Comparison of ENCODE assay signal across 9 cellular contexts in the genomic region with DNA sequence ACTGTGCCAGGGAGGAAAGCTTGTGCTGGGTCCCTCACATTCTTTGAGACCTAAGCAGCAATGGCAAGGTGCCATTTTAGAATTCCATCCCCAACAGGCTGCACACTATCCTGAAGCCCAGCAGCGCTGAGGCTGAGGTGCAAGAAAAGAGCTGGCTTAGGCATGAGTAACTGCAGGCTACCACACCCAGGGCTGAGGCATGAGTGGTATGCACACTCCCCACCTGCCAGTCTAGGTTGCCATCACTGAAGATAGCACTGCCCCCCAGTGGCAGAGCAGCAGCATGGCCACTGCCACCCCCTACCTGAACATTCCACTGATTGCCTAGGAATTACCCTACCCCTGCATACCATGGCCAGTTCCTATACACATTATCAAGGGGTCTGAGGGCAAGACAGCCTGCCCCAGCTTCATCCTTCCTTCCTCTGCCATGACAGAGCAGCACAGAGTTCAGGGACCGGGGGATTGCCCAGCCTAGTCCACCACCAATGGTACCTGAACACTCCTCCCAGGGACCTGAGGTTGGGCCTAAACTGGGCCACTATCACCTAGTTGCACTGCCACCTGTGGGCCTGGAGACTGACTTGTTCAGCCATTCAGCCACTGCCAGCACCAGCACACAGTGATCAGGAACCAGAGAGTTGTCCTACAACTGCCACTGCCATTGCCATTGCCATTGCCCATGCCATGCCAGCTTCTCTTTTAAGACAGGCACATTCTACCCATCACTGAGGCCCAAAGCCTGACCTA.
DNase-seq lines count a peak whose midpoint lies in the region; FAIRE-seq and TF ChIP-seq lines count a peak whose summit lies in the region.
"Had no signal": no experiment of that assay in that cellular context is flagged by ENCODE, and none has a peak within 500 bp of the region (broad histone marks: within the 10 kb centered on the region; RNA-seq: fewer than 3 reads in every experiment).

No MANE protein-coding gene starts in this region.

- POLR2A ChIA-PET in CD8-positive, alpha-beta memory T cell (lab: Charles Lee) = no interaction called here

- intact Hi-C loops in activated naive CD4-positive, alpha-beta T cell treated with anti-CD3 and anti-CD28 coated beads for 36 hours (cut with micrococcal nuclease) = loop anchor here (10.0 kb wide), 1 partner anchor 301 kb away; no protein-coding TSS in a partner anchor
- intact Hi-C loops in stomach (cut with DNase I; ENCODE audit: low total_unique reads) = no loop called here

- H3K4me3 ChIP-seq in Jurkat, Clone E6-1 (ENCODE audit: low read length) = no peak overlapping the region
- no peak overlapping the region for H3K4me3 ChIP-seq in WERI-Rb-1 (ENCODE audit: low read depth, low read length)
- no peak overlapping the region for H3K4me3 ChIP-seq in stomach
- no peak overlapping the region for H3K4me3 ChIP-seq in CD8-positive, alpha-beta memory T cell (ENCODE audit: low read length)

- 46 to 75% (median 58%) methylated on average over 1 to 2 of the region's 2 CpGs for WGBS in stomach, 5 donors

- H3K27ac ChIP-seq in WERI-Rb-1 = no peak overlapping the region
- H3K27ac ChIP-seq in stomach = no peak overlapping the region
- H3K27ac ChIP-seq in CD8-positive, alpha-beta memory T cell (ENCODE audit: low read depth, low read length) = no peak overlapping the region

- no peaks in the 10 kb centered on the region for H3K27me3 ChIP-seq in WERI-Rb-1 (ENCODE audit: insufficient read depth, low read depth, severe bottlenecking)
- no peaks in the 10 kb centered on the region for H3K27me3 ChIP-seq in stomach
- H3K27me3 ChIP-seq in CD8-positive, alpha-beta memory T cell (ENCODE audit: insufficient read depth, low read length, poor library complexity, severe bottlenecking) = no peaks in the 10 kb centered on the region

- DNase-seq in activated naive CD4-positive, alpha-beta T cell treated with anti-CD3 and anti-CD28 coated beads for 36 hours = peak; percentile 53
- no peak for DNase-seq in activated naive CD4-positive, alpha-beta T cell treated with Interleukin-2 at 50 U/mL for 16 hours
- DNase-seq in H54 (ENCODE audit: insufficient read length, low spot score) (peak; percentile 69), WERI-Rb-1 (peak; percentile 65), iPS-NIHi11 (ENCODE audit: low spot score) (peak; percentile 81), stomach (peak; percentile 50)
- peak; percentile 75 for DNase-seq in Jurkat, Clone E6-1 (ENCODE audit: low read depth, low spot score)
- no peak for DNase-seq in CD8-positive, alpha-beta memory T cell

- no peaks in the 10 kb centered on the region for H3K9me3 ChIP-seq in WERI-Rb-1 (ENCODE audit: severe bottlenecking)
- H3K9me3 ChIP-seq in stomach = peaks cover 0 to 17% (median 9%) of the 10 kb centered on the region in 4 donors
- no peaks in the 10 kb centered on the region for H3K9me3 ChIP-seq in CD8-positive, alpha-beta memory T cell (ENCODE audit: low read length)

- TF ChIP-seq POLR2A in H54 (IDR thresholded peaks at IDR 0.05; ENCODE audit: low read depth, low read length) = no peak
- TF ChIP-seq POLR2A in stomach (IDR thresholded peaks at IDR 0.05) = no peak

- H3K36me3 ChIP-seq in WERI-Rb-1 (no peaks in the 10 kb centered on the region), stomach (no peaks in the 10 kb centered on the region)
- H3K36me3 ChIP-seq in CD8-positive, alpha-beta memory T cell (ENCODE audit: insufficient read depth, low read length) = no peaks in the 10 kb centered on the region

- H3K27me3 Mint-ChIP-seq in activated naive CD4-positive, alpha-beta T cell treated with anti-CD3 and anti-CD28 coated beads for 36 hours (ENCODE audit: low read depth) = no peaks in the 10 kb centered on the region
- H3K27me3 Mint-ChIP-seq in CD8-positive, alpha-beta memory T cell = peaks cover 0 to 12% of the 10 kb centered on the region in 2 donors

- FAIRE-seq in H54 (lab: Jason Lieb, UNC) = peak; percentile 100
- FAIRE-seq: islet of Langerhans had no signal

- peaks cover 3% of the 10 kb centered on the region for H3K36me3 Mint-ChIP-seq in activated naive CD4-positive, alpha-beta T cell treated with anti-CD3 and anti-CD28 coated beads for 36 hours (ENCODE audit: low read depth)
- peaks cover 0 to 17% (median 0%) of the 10 kb centered on the region in 3 donors for H3K36me3 Mint-ChIP-seq in CD8-positive, alpha-beta memory T cell

- H3K4me1 ChIP-seq in stomach = no peaks in the 10 kb centered on the region
- no peaks in the 10 kb centered on the region for H3K4me1 ChIP-seq in CD8-positive, alpha-beta memory T cell (ENCODE audit: insufficient read depth, low read length)

- CTCF ChIA-PET in activated naive CD4-positive, alpha-beta T cell treated with anti-CD3 and anti-CD28 coated beads for 36 hours (lab: Charles Lee) = interaction anchor here (0.6 to 0.7 kb wide), 2 partner anchors 64 to 409 kb away, joined by 3 read pairs; no protein-coding TSS in a partner anchor
- CTCF ChIA-PET in CD8-positive, alpha-beta memory T cell (lab: Charles Lee) = no interaction called here

- H3K4me3 Mint-ChIP-seq in activated naive CD4-positive, alpha-beta T cell treated with anti-CD3 and anti-CD28 coated beads for 36 hours = no peak overlapping the region
- no peak overlapping the region for H3K4me3 Mint-ChIP-seq in CD8-positive, alpha-beta memory T cell

- TF ChIP-seq CTCF in WERI-Rb-1 (IDR thresholded peaks at IDR 0.05; ENCODE audit: low read depth, low read length) (peak; percentile 97), stomach (IDR thresholded peaks at IDR 0.05) (peak in 3 of 7 experiments; percentile 20 to 34 (median 26))

- H3K9me3 Mint-ChIP-seq in activated naive CD4-positive, alpha-beta T cell treated with anti-CD3 and anti-CD28 coated beads for 36 hours = peaks cover 17% of the 10 kb centered on the region
- H3K9me3 Mint-ChIP-seq in CD8-positive, alpha-beta memory T cell = peaks cover 18 to 27% (median 23%) of the 10 kb centered on the region in 5 donors

- no peaks in the 10 kb centered on the region for H3K4me1 Mint-ChIP-seq in activated naive CD4-positive, alpha-beta T cell treated with anti-CD3 and anti-CD28 coated beads for 36 hours (ENCODE audit: low read depth)
- no peaks in the 10 kb centered on the region for H3K4me1 Mint-ChIP-seq in CD8-positive, alpha-beta memory T cell

- no peak overlapping the region for H3K27ac Mint-ChIP-seq in activated naive CD4-positive, alpha-beta T cell treated with anti-CD3 and anti-CD28 coated beads for 36 hours
- no peak overlapping the region for H3K27ac Mint-ChIP-seq in CD8-positive, alpha-beta memory T cell

- TF ChIP-seq EP300 in stomach (IDR thresholded peaks at IDR 0.05) = no peak

Comparison
In these comparisons a context has a peak if more than half of its experiments do, and no peak if none do; other contexts are left out.
1. DNase-seq: peak in activated naive CD4-positive, alpha-beta T cell treated with anti-CD3 and anti-CD28 coated beads for 36 hours (single experiment), H54 (single experiment), Jurkat, Clone E6-1 (single experiment), WERI-Rb-1 (single experiment), iPS-NIHi11 (single experiment) and stomach (single experiment); none in activated naive CD4-positive, alpha-beta T cell treated with Interleukin-2 at 50 U/mL for 16 hours (single experiment) and CD8-positive, alpha-beta memory T cell (0 of 5).